In genomic region chr2:43634604-43635306, GRCh38 we compare ENCODE assay signal across 9 cellular contexts. TPM values are rescaled to one million over a fixed set of nuclear protein-coding genes. Genes with fewer than 3 reads are reported as not detected.
A peak's percentile ranks its signal among the peaks of the same experiment; 100 is the strongest.
DNase-seq lines count a peak whose midpoint lies in the region; ATAC-seq and TF ChIP-seq lines count a peak whose summit lies in the region.
"Had no signal": no experiment of that assay in that cellular context is flagged by ENCODE, and none has a peak within 500 bp of the region (broad histone marks: within the 10 kb centered on the region; RNA-seq: fewer than 3 reads in every experiment).

No MANE protein-coding gene starts in this region.

- H3K4me2 ChIP-seq in MM.1S (ENCODE audit: low read depth, low read length), result no peak overlapping the region

- no peak overlapping the region for H2AFZ ChIP-seq in MM.1S (ENCODE audit: low read length)

- no peaks in the 10 kb centered on the region for H3K9me3 ChIP-seq in MM.1S (replicated peaks; ENCODE audit: insufficient read depth, low read length)

- no peak for ATAC-seq in stimulated activated naive CD8-positive, alpha-beta T cell treated with anti-CD3 and anti-CD28 coated beads, Interleukin-15, Interleukin-2, amounts not matched to agents 100 U/mL and 50 U/mL, for 24 hours

- no peaks in the 10 kb centered on the region for H3K9me3 Mint-ChIP-seq in endothelial cell (ENCODE audit: unreplicated experiment)

- TF ChIP-seq CTCF in MM.1S (IDR thresholded peaks at IDR 0.05; ENCODE audit: low read length) (no peak), endothelial cell (IDR thresholded peaks at IDR 0.05; ENCODE audit: unreplicated experiment) (no peak)

- no peak overlapping the region for H3K9ac ChIP-seq in MM.1S (ENCODE audit: low read length)

- DNase-seq in GM04503 (ENCODE audit: low read depth), result peak; percentile 86
- DNase-seq in NCI-H446 (lab: John Stamatoyannopoulos, UW), result peak; percentile 22 to 38
- DNase-seq in caudate nucleus (lab: John Stamatoyannopoulos, UW), result no peak
- peak; percentile 74 for DNase-seq in pons (ENCODE audit: low spot score)
- DNase-seq in stimulated activated naive CD8-positive, alpha-beta T cell treated with anti-CD3 and anti-CD28 coated beads, Interleukin-15, Interleukin-2, amounts not matched to agents 100 U/mL and 50 U/mL, for 24 hours, result no peak
- no peak for DNase-seq in MM.1S
- no peak for DNase-seq in epidermal melanocyte (ENCODE audit: insufficient read length, low spot score)
- no peak for DNase-seq in endothelial cell (ENCODE audit: low spot score)
- DNase-seq: cortex of kidney had no signal

- no peaks in the 10 kb centered on the region for H3K79me2 ChIP-seq in MM.1S (ENCODE audit: low read length)

- H3F3A ChIP-seq in MM.1S (ENCODE audit: insufficient read depth, low read length), result peaks cover 5% of the 10 kb centered on the region

- no peak overlapping the region for H3K4me3 Mint-ChIP-seq in endothelial cell (ENCODE audit: unreplicated experiment)

- no peaks in the 10 kb centered on the region for H4K20me1 ChIP-seq in MM.1S (ENCODE audit: insufficient read depth, low read length)

- no peaks in the 10 kb centered on the region for H3K36me3 ChIP-seq in MM.1S (replicated peaks; ENCODE audit: insufficient read depth, low read length)

- H3K27me3 ChIP-seq in MM.1S (replicated peaks; ENCODE audit: insufficient read depth, low read length), result 0 out of 2 replicates have a peak, but pooled peaks cover 5% of the 10 kb centered on the region

- H3K9me2 ChIP-seq in MM.1S (replicated peaks; ENCODE audit: insufficient read depth, low read length), result no peaks in the 10 kb centered on the region

- peaks cover 12% of the 10 kb centered on the region for H3K27me3 Mint-ChIP-seq in endothelial cell (ENCODE audit: unreplicated experiment)

- no peaks in the 10 kb centered on the region for H3K4me1 ChIP-seq in MM.1S (ENCODE audit: low read length)

- H3K4me1 Mint-ChIP-seq in endothelial cell (ENCODE audit: unreplicated experiment), result peaks cover 13% of the 10 kb centered on the region

- H3K27ac ChIP-seq in caudate nucleus (ENCODE audit: low read depth, low read length) (peak overlapping the region; percentile 16), MM.1S (ENCODE audit: low read length) (no peak overlapping the region)

- peaks cover 4% of the 10 kb centered on the region for H3K36me3 Mint-ChIP-seq in endothelial cell (ENCODE audit: low read depth, unreplicated experiment)

- H3K4me3 ChIP-seq in MM.1S (ENCODE audit: low read length), result no peak overlapping the region

- H3K27ac Mint-ChIP-seq in endothelial cell (ENCODE audit: unreplicated experiment), result no peak overlapping the region

RNA-seq across cellular contexts. Expression of gene PLEKHH2, which starts 2.3 kb away (rescaled TPM):
- 1.6 TPM for total RNA-seq in endothelial cell (ENCODE audit: unreplicated experiment)

RNA-seq across cellular contexts. Expression of gene THADA, which starts 38.9 kb away (rescaled TPM):
- total RNA-seq in endothelial cell (ENCODE audit: unreplicated experiment), result 19.4 TPM

RNA-seq across cellular contexts. Expression of gene C1GALT1C1L, which starts 41.5 kb away (rescaled TPM):
- 0.31 TPM for total RNA-seq in endothelial cell (ENCODE audit: unreplicated experiment)

Comparison
In these comparisons a context has a peak if more than half of its experiments do, and no peak if none do; other contexts are left out.
1. DNase-seq: peak in GM04503 (single experiment), NCI-H446 (2 of 2) and pons (single experiment); none in caudate nucleus (0 of 61), stimulated activated naive CD8-positive, alpha-beta T cell treated with anti-CD3 and anti-CD28 coated beads, Interleukin-15, Interleukin-2, amounts not matched to agents 100 U/mL and 50 U/mL, for 24 hours (single experiment), MM.1S (single experiment), epidermal melanocyte (single experiment) and endothelial cell (single experiment).